Comparison of ENCODE assay signal across 8 cellular contexts in genomic region chr7:76582848-76583631, GRCh38. TPM values are rescaled to one million over a fixed set of nuclear protein-coding genes. Genes with fewer than 3 reads are reported as not detected.
A peak's percentile ranks its signal among the peaks of the same experiment; 100 is the strongest.
DNase-seq lines count a peak whose midpoint lies in the region; TF ChIP-seq lines count a peak whose summit lies in the region.
"Not testable (repeated sequence)": the region's sequence is repeated elsewhere in the genome, so short reads cannot be mapped to it uniquely, and the experiment has no call there.

No MANE protein-coding gene starts in this region.

- H3K4me1 ChIP-seq in adrenal gland (replicated peaks in 1 of 2) = peaks cover 10 to 29% of the 10 kb centered on the region in 2 donors
- H3K4me1 ChIP-seq in esophagus squamous epithelium = peaks cover 3 to 25% (median 14%) of the 10 kb centered on the region in 3 donors

- H3K9me3 Mint-ChIP-seq in type B pancreatic cell = not testable (repeated sequence)

- H3K36me3 ChIP-seq in adrenal gland (replicated peaks in 1 of 2); esophagus squamous epithelium: not testable (repeated sequence)

- H3K9me3 ChIP-seq in adrenal gland (replicated peaks in 1 of 3); esophagus squamous epithelium: not testable (repeated sequence)

- peak overlapping the region; percentile 80 for H3K27ac Mint-ChIP-seq in type B pancreatic cell

- WGBS in adrenal gland, 4 donors = 17 to 28% (median 28%) methylated on average over 1 to 2 of the region's 2 CpGs
- 11 to 14% methylated on average over 2 of the region's 2 CpGs for WGBS in esophagus squamous epithelium, 2 donors

- H3K27me3 Mint-ChIP-seq in type B pancreatic cell = not testable (repeated sequence)

- peak overlapping the region in 4 of 5 donors; percentile 54 to 84 (median 72) for H3K27ac ChIP-seq in adrenal gland
- H3K27ac ChIP-seq in esophagus squamous epithelium = peak overlapping the region; percentile 71 to 85 (median 84)

- not testable (repeated sequence) for TF ChIP-seq CTCF in adrenal gland (IDR thresholded peaks at IDR 0.05); esophagus squamous epithelium (IDR thresholded peaks at IDR 0.05); type B pancreatic cell (conservative IDR thresholded peaks at IDR 0.05)

- peak overlapping the region; percentile 20 for H3K4me3 Mint-ChIP-seq in type B pancreatic cell

- peak in 1 of 2 donors; percentile 31 for TF ChIP-seq POLR2A in adrenal gland (IDR thresholded peaks at IDR 0.05)
- not testable (repeated sequence) for TF ChIP-seq POLR2A in esophagus squamous epithelium (IDR thresholded peaks at IDR 0.05)

- H3K4me1 Mint-ChIP-seq in type B pancreatic cell (ENCODE audit: unreplicated experiment) = not testable (repeated sequence)

- intact Hi-C loops in adrenal gland (cut with DNase I); esophagus squamous epithelium (cut with DNase I): not testable (repeated sequence)

- DNase-seq in DMS79 treated with DMSO at 0.1 percent for 48 hours (lab: John Stamatoyannopoulos, UW) (peak; percentile 49), NCI-H1417 (lab: John Stamatoyannopoulos, UW) (peak in 2 of 3 experiments; percentile 2 to 31), T1000 (lab: John Stamatoyannopoulos, UW) (peak; percentile 71), adrenal gland (peak; percentile 78 to 94 (median 89)), esophagus squamous epithelium (lab: John Stamatoyannopoulos, UW) (peak; percentile 1), left kidney (ENCODE audit: low read depth, low spot score) (peak; percentile 10), pulmonary artery endothelial cell (ENCODE audit: low read depth, low spot score) (peak; percentile 50)
- not testable (repeated sequence) for DNase-seq in type B pancreatic cell (ENCODE audit: extremely low spot score, unreplicated experiment)

- peaks cover 10% of the 10 kb centered on the region for H3K36me3 Mint-ChIP-seq in type B pancreatic cell

- H3K27me3 ChIP-seq in adrenal gland, esophagus squamous epithelium: not testable (repeated sequence)

- H3K4me3 ChIP-seq in adrenal gland, esophagus squamous epithelium: not testable (repeated sequence)

RNA-seq across cellular contexts. Expression of gene SPDYE16, which starts 39.9 kb away (rescaled TPM):
- total RNA-seq in adrenal gland = 1 to 10 TPM in 1 of 8 donors, under 1 TPM in 4, not detected in 3; 0.18 to 2.9 (median 0.57) TPM
- under 1 TPM; 0.16 to 0.40 (median 0.22) TPM for polyA plus RNA-seq in adrenal gland
- total RNA-seq in esophagus squamous epithelium = not detected
- total RNA-seq in pulmonary artery endothelial cell = 0.28 TPM in 1 of 2 replicates, not detected in the other
- total RNA-seq in type B pancreatic cell (ENCODE audit: low replicate concordance) = 0.19 and 0.51 TPM in 2 replicates

RNA-seq across cellular contexts. Expression of gene POMZP3, which starts 44.0 kb away (rescaled TPM):
- total RNA-seq in adrenal gland (10 to 100 TPM in 4 of 8 donors, 1 to 10 TPM in 4; 2.1 to 24.8 (median 9.9) TPM), esophagus squamous epithelium (1 to 10 TPM; 1.2 to 8.3 (median 5.4) TPM), pulmonary artery endothelial cell (2.3 and 4.8 TPM in 2 replicates), type B pancreatic cell (ENCODE audit: low replicate concordance) (8.9 and 10.5 TPM in 2 replicates)
- 10 to 100 TPM in 2 of 3 donors, 1 to 10 TPM in 1; 9.6 to 15.6 (median 14.0) TPM for polyA plus RNA-seq in adrenal gland
